1 cellular context compared by ENCODE assay signal in the genomic region with DNA sequence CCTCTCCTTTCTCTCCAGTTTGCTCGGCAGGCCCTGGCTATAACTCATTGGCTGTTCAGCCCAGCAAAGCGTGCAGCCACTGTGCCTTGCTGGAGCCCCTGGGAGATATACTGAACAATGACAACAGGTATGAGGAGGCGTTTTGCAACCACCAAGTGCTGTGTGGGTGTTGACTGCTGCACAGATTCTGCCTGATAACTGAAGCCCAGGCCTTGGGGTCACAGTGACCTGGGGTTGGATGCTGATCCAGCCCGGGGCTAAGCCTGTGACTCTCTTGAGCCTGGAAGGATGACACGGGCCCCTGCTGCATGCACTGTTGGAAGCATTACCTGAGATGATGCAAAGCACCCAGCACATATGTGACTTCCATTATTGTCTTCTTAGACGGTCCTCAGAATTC.
TF ChIP-seq lines count a peak whose summit lies in the region.

No MANE protein-coding gene starts in this region.

TF ChIP-seq in IMR-90, 13 proteins besides CTCF, POLR2A, EP300 and RAD21 (continued from another document):
- TF ChIP-seq MXI1 (IDR thresholded peaks at IDR 0.05; ENCODE audit: borderline replicate concordance, low read depth, low read length): no peak
- no peak for TF ChIP-seq MAFK (IDR thresholded peaks at IDR 0.05; ENCODE audit: low read depth, low read length)
- TF ChIP-seq RFX5 (IDR thresholded peaks at IDR 0.05; ENCODE audit: low read depth, low read length): no peak
- no peak for TF ChIP-seq NFE2L2 (IDR thresholded peaks at IDR 0.05; ENCODE audit: low read depth, low read length)
- TF ChIP-seq FOS (IDR thresholded peaks at IDR 0.05; ENCODE audit: low read depth, low read length): no peak
TF ChIP-seq in IMR-90: peak in this region for 0.
